In the genomic region with DNA sequence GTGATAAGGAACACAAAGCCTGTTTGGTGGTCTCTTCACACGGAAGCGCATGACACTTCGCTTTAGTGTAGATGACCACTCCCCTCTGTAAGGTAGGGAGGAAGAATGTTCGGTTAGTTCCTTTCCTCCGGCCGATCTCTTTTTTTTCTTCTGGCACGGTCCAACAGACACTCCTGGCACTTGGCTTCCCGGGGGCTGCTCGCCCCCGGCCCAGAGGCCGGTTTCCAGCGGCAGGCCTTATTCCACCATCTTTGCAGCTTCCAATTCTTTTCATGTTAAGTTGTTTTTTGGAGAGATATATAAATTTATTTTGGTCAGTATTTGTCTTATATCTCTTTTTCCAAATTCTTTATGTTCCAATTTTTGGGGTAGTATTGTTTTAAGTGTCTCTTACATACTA, we compare ENCODE assay signal across 28 cellular contexts.
"Had no signal": no experiment of that assay in that cellular context is flagged by ENCODE, and none has a peak within 500 bp of the region (broad histone marks: within the 10 kb centered on the region; RNA-seq: fewer than 3 reads in every experiment).

No MANE protein-coding gene starts in this region.

- H3K9me3 ChIP-seq: ovary, psoas muscle, right lobe of liver, sigmoid colon, suprapubic skin, thoracic aorta, thyroid gland, transverse colon, upper lobe of left lung, vagina had no signal

- H3K79me2 ChIP-seq: parathyroid adenoma had no signal

- ATAC-seq: naive thymus-derived CD8-positive, alpha-beta T cell; psoas muscle; right cardiac atrium; right lobe of liver; stimulated activated memory B cell treated with anti-CD40 and anti-IgM and Interleukin-4, amounts not matched to agents 10 μg/mL and 1 μg/mL and 100 μg/mL, for 72 hours; stimulated activated naive CD8-positive, alpha-beta T cell treated with anti-CD3 and anti-CD28 coated beads, Interleukin-15, amount 100 ng/mL, for 72 hours; stimulated activated naive CD8-positive, alpha-beta T cell treated with anti-CD3 and anti-CD28 coated beads, Interleukin-15, Interleukin-2, amounts not matched to agents 100 U/mL and 50 U/mL, for 24 hours had no signal

- DNase-seq: naive B cell; naive thymus-derived CD8-positive, alpha-beta T cell; occipital lobe; ovary; posterior cingulate gyrus; psoas muscle; right cardiac atrium; right lobe of liver; sigmoid colon; small intestine; stimulated activated CD4-positive, alpha-beta T cell treated with anti-CD3 and anti-CD28 coated beads, Interleukin-1b, Interleukin-23, amount 100 ng/mL, for 48 hours; stimulated activated CD4-positive, alpha-beta T cell treated with anti-CD3 and anti-CD28 coated beads, Interleukin-4, amount 100 ng/mL, for 1 hour; stimulated activated CD4-positive, alpha-beta T cell treated with anti-CD3 and anti-CD28 coated beads, Interleukin-4, amount 100 ng/mL, for 4 hours; stimulated activated CD8-positive, alpha-beta memory T cell treated with anti-CD3 and anti-CD28 coated beads, Interleukin-4, amount 100 ng/mL, for 48 hours; stimulated activated naive CD4-positive, alpha-beta T cell; stimulated activated naive CD8-positive, alpha-beta T cell treated with anti-CD3 and anti-CD28 coated beads, Interleukin-15, amount 100 ng/mL, for 72 hours; stimulated activated naive CD8-positive, alpha-beta T cell treated with anti-CD3 and anti-CD28 coated beads, Interleukin-15, Interleukin-2, amounts not matched to agents 100 U/mL and 50 U/mL, for 24 hours; substantia nigra; thyroid gland; transverse colon had no signal

- H3K9me3 Mint-ChIP-seq: nephron; stimulated activated memory B cell treated with anti-CD40 and anti-IgM and Interleukin-4, amounts not matched to agents 10 μg/mL and 1 μg/mL and 100 μg/mL, for 72 hours; stimulated activated naive CD8-positive, alpha-beta T cell treated with anti-CD3 and anti-CD28 coated beads, Interleukin-15, amount 100 ng/mL, for 72 hours had no signal

- H3K27me3 ChIP-seq: ovary, right lobe of liver, sigmoid colon, suprapubic skin, thyroid gland, transverse colon, upper lobe of left lung, vagina had no signal

- H3K4me1 Mint-ChIP-seq: naive B cell; naive thymus-derived CD8-positive, alpha-beta T cell; stimulated activated memory B cell treated with anti-CD40 and anti-IgM and Interleukin-4, amounts not matched to agents 10 μg/mL and 1 μg/mL and 100 μg/mL, for 72 hours; stimulated activated naive CD8-positive, alpha-beta T cell treated with anti-CD3 and anti-CD28 coated beads, Interleukin-15, amount 100 ng/mL, for 72 hours had no signal

- H3K36me3 Mint-ChIP-seq: naive B cell; naive thymus-derived CD8-positive, alpha-beta T cell; stimulated activated memory B cell treated with anti-CD40 and anti-IgM and Interleukin-4, amounts not matched to agents 10 μg/mL and 1 μg/mL and 100 μg/mL, for 72 hours had no signal

- H3K27ac Mint-ChIP-seq: naive B cell; naive thymus-derived CD8-positive, alpha-beta T cell; nephron; progenitor cell of endocrine pancreas; stimulated activated memory B cell treated with anti-CD40 and anti-IgM and Interleukin-4, amounts not matched to agents 10 μg/mL and 1 μg/mL and 100 μg/mL, for 72 hours; stimulated activated naive CD8-positive, alpha-beta T cell treated with anti-CD3 and anti-CD28 coated beads, Interleukin-15, amount 100 ng/mL, for 72 hours had no signal

- H3K4me1 ChIP-seq: psoas muscle, right lobe of liver, suprapubic skin, thyroid gland, transverse colon, upper lobe of left lung, vagina had no signal

- H3K9ac ChIP-seq: parathyroid adenoma had no signal

- H3K27ac ChIP-seq: ovary, parathyroid adenoma, psoas muscle, right lobe of liver, sigmoid colon, suprapubic skin, thoracic aorta, thyroid gland, transverse colon, upper lobe of left lung, vagina had no signal

- H2AFZ ChIP-seq: parathyroid adenoma had no signal

- H3K27me3 Mint-ChIP-seq: naive B cell; progenitor cell of endocrine pancreas; stimulated activated memory B cell treated with anti-CD40 and anti-IgM and Interleukin-4, amounts not matched to agents 10 μg/mL and 1 μg/mL and 100 μg/mL, for 72 hours; stimulated activated naive CD8-positive, alpha-beta T cell treated with anti-CD3 and anti-CD28 coated beads, Interleukin-15, amount 100 ng/mL, for 72 hours had no signal

- H3K4me3 ChIP-seq: ovary, psoas muscle, right lobe of liver, sigmoid colon, suprapubic skin, thoracic aorta, thyroid gland, transverse colon, upper lobe of left lung, vagina had no signal

- H3K36me3 ChIP-seq: ovary, right lobe of liver, sigmoid colon, suprapubic skin, thoracic aorta, thyroid gland, transverse colon, upper lobe of left lung, vagina had no signal

- H3K4me3 Mint-ChIP-seq: naive B cell; naive thymus-derived CD8-positive, alpha-beta T cell; nephron; stimulated activated memory B cell treated with anti-CD40 and anti-IgM and Interleukin-4, amounts not matched to agents 10 μg/mL and 1 μg/mL and 100 μg/mL, for 72 hours; stimulated activated naive CD8-positive, alpha-beta T cell treated with anti-CD3 and anti-CD28 coated beads, Interleukin-15, amount 100 ng/mL, for 72 hours had no signal
